Comparison of ENCODE assay signal across 17 cellular contexts in genomic region chr2:8547284-8548064, GRCh38.
DNase-seq lines count a peak whose midpoint lies in the region; ATAC-seq, FAIRE-seq and TF ChIP-seq lines count a peak whose summit lies in the region.
"Had no signal": no experiment of that assay in that cellular context is flagged by ENCODE, and none has a peak within 500 bp of the region (broad histone marks: within the 10 kb centered on the region; RNA-seq: fewer than 3 reads in every experiment).

No MANE protein-coding gene starts in this region.

- H3K4me3 Mint-ChIP-seq in CD14-positive monocyte (peak overlapping the region in 1 of 2 donors; percentile 58), H9 (peak overlapping the region in 1 of 2 experiments; percentile 19; a peak in 1 of 5 replicates)
- H3K4me3 Mint-ChIP-seq: activated naive CD4-positive, alpha-beta T cell treated with anti-CD3 and anti-CD28 coated beads for 36 hours had no signal

- CTCF ChIA-PET in K562 (lab: Yijun Ruan, JAX; ENCODE audit: low intra/inter-chr PET ratio) = no interaction called here

- peak overlapping the region; percentile 84 to 99 (median 95) for H3K27ac Mint-ChIP-seq in CD14-positive monocyte
- H3K27ac Mint-ChIP-seq in H9 = peak overlapping the region in 1 of 3 experiments; percentile 21; a peak in 2 of 7 replicates
- H3K27ac Mint-ChIP-seq: activated naive CD4-positive, alpha-beta T cell treated with anti-CD3 and anti-CD28 coated beads for 36 hours had no signal

- H3K56ac ChIP-seq in H9 (ENCODE audit: insufficient read length, low read depth, low read length) = no peak overlapping the region

- H4K91ac ChIP-seq in H9 (ENCODE audit: insufficient read length, low read depth, low read length) = no peak overlapping the region
- no peak overlapping the region for H4K91ac ChIP-seq in neuronal stem cell (ENCODE audit: low read depth, low read length, poor library complexity)

- H3K27me3 ChIP-seq in H9 (ENCODE audit: insufficient read depth, low read length) (no peaks in the 10 kb centered on the region), K562 (ENCODE audit: control insufficient read depth in 2 of 2, insufficient read depth in 2 of 2, low read length in 2 of 2) (peaks cover 0 to 3% of the 10 kb centered on the region in 2 experiments; a peak in 1 of 5 replicates), neuronal stem cell (ENCODE audit: control insufficient read depth in 3 of 3, insufficient read depth in 3 of 3, low read depth in 1 of 3, low read length in 3 of 3) (no peaks in the 10 kb centered on the region), tibial nerve (no peaks in the 10 kb centered on the region)
- H3K27me3 ChIP-seq: cardiac muscle cell, right lobe of liver had no signal

- H2AFZ ChIP-seq in H9 (ENCODE audit: low read length) = no peak overlapping the region
- H2AFZ ChIP-seq in K562 (ENCODE audit: low read depth, low read length) = no peak overlapping the region
- H2AFZ ChIP-seq in neuronal stem cell (ENCODE audit: low read length) = no peak overlapping the region

- H2BK5ac ChIP-seq in H9 (ENCODE audit: insufficient read length, low read length) (no peak overlapping the region), neuronal stem cell (ENCODE audit: low read length) (no peak overlapping the region)

- FAIRE-seq in K562 (lab: Jason Lieb, UNC) = no peak

- H3K36me3 ChIP-seq in K562 (ENCODE audit: control insufficient read depth, insufficient read depth, low read length) (no peaks in the 10 kb centered on the region), neuronal stem cell (replicated peaks in 1 of 2; ENCODE audit: control insufficient read depth in 2 of 2, insufficient read depth in 2 of 2, low read length in 2 of 2) (no peaks in the 10 kb centered on the region), tibial nerve (no peaks in the 10 kb centered on the region)
- H3K36me3 ChIP-seq: cardiac muscle cell, right lobe of liver had no signal

- H3K27ac ChIP-seq in H9 (ENCODE audit: insufficient read length, low read depth, low read length) (no peak overlapping the region), K562 (ENCODE audit: extremely low read depth, low read depth, low read length) (no peak overlapping the region), neuronal stem cell (replicated peaks; ENCODE audit: low read length) (no peak overlapping the region), tibial nerve (no peak overlapping the region)
- H3K27ac ChIP-seq: right lobe of liver had no signal

- H3K9me1 ChIP-seq in K562 (ENCODE audit: control insufficient read depth, insufficient read depth, low read length) = no peaks in the 10 kb centered on the region

- WGBS in H9 (ENCODE audit: extremely low coverage, insufficient read length, low lambda C conversion rate) = no CpG with 5 or more reads among the region's 20 CpGs
- 60% methylated on average over 17 of the region's 20 CpGs for WGBS in K562 (ENCODE audit: insufficient coverage, low coverage, missing lambda C conversion rate)
- no CpG with 5 or more reads among the region's 20 CpGs for WGBS in neuronal stem cell (ENCODE audit: extremely low coverage in 2 of 2, insufficient read length in 2 of 2, insufficient replicate concordance in 1 of 2), 2 donors
- WGBS in tibial nerve, 2 donors = 96% methylated on average over 20 of the region's 20 CpGs

- no peak overlapping the region for H2BK20ac ChIP-seq in H9 (ENCODE audit: low read depth, low read length, poor library complexity, severe bottlenecking)

- H3K14ac ChIP-seq in H9 (ENCODE audit: insufficient read depth, low read length) (no peak overlapping the region), neuronal stem cell (ENCODE audit: low read length) (no peak overlapping the region)

- no peaks in the 10 kb centered on the region for H3K23me2 ChIP-seq in H9 (ENCODE audit: insufficient read length, low read depth, low read length, poor library complexity, severe bottlenecking)

- intact Hi-C loops in CD14-positive monocyte (cut with micrococcal nuclease) = loop anchor here (5.0 to 10.0 kb wide), 3 partner anchors 35 to 313 kb away; partner anchors contain the start of gene ID2 (in 1 of the 2)
- intact Hi-C loops in K562 (cut with micrococcal nuclease) = no loop called here

- H2BK12ac ChIP-seq in H9 (ENCODE audit: insufficient read length, low read depth, low read length) (no peak overlapping the region), neuronal stem cell (ENCODE audit: low read length) (no peak overlapping the region)

- H3K23ac ChIP-seq in H9 (ENCODE audit: insufficient read length, low read depth, low read length) (no peak overlapping the region), neuronal stem cell (ENCODE audit: low read depth, low read length, poor library complexity) (no peak overlapping the region)

- no peak overlapping the region for H3T11ph ChIP-seq in H9 (ENCODE audit: low read length)

- H3K9me3 Mint-ChIP-seq in CD14-positive monocyte (no peaks in the 10 kb centered on the region), H9 (no peaks in the 10 kb centered on the region)
- H3K9me3 Mint-ChIP-seq: activated naive CD4-positive, alpha-beta T cell treated with anti-CD3 and anti-CD28 coated beads for 36 hours had no signal

- DNase-seq in CD14-positive monocyte (ENCODE audit: low spot score) = peak; percentile 20
- DNase-seq in H9 = peak; percentile 16
- no peak for DNase-seq in K562 (ENCODE audit: extremely low read depth in 1 of 4, low spot score in 3 of 4)
- no peak for DNase-seq in neuronal stem cell (ENCODE audit: low spot score)
- DNase-seq in NCI-H226 = no peak
- no peak for DNase-seq in tibial nerve (ENCODE audit: low spot score in 2 of 2)
- no peak for DNase-seq in hepatic stellate cell (ENCODE audit: low spot score)
- DNase-seq: activated CD4-positive, alpha-beta T cell treated with anti-CD3 and anti-CD28 coated beads for 48 hours; foreskin fibroblast; MM.1S; NCI-H2081 treated with DMSO at 0.1 percent for 48 hours; NCI-H748 treated with DMSO at 0.1 percent for 48 hours had no signal

- TF ChIP-seq EP300 in K562 (IDR thresholded peaks at IDR 0.05; ENCODE audit: low read length) = no peak
- TF ChIP-seq EP300 in tibial nerve (IDR thresholded peaks at IDR 0.05) = no peak

- H3K9ac ChIP-seq in H9 (ENCODE audit: extremely low read depth, insufficient read length, low read length) = no peak overlapping the region
- no peak overlapping the region; a peak in 1 of 4 replicates for H3K9ac ChIP-seq in K562 (ENCODE audit: insufficient read depth in 1 of 2, low read depth in 2 of 2, low read length in 2 of 2)
- H3K9ac ChIP-seq in neuronal stem cell (ENCODE audit: low read depth, low read length, poor library complexity) = no peak overlapping the region

- H3K4me2 ChIP-seq in H9 (ENCODE audit: insufficient read depth, insufficient read length, low read length) (no peak overlapping the region), K562 (ENCODE audit: insufficient read depth, low read length) (no peak overlapping the region), neuronal stem cell (ENCODE audit: insufficient read depth, low read length, poor library complexity, severe bottlenecking) (no peak overlapping the region)

- H3K27me3 Mint-ChIP-seq in CD14-positive monocyte (ENCODE audit: low read depth in 3 of 3) (peaks cover 2 to 4% (median 3%) of the 10 kb centered on the region in 3 donors), H9 (ENCODE audit: low read depth) (no peaks in the 10 kb centered on the region; the same call in 1 of the 2 replicates)

- H3K4me3 ChIP-seq in K562 (no peak overlapping the region), neuronal stem cell (ENCODE audit: low read length in 2 of 2) (no peak overlapping the region), tibial nerve (no peak overlapping the region)
- H3K4me3 ChIP-seq: cardiac muscle cell, lung, right lobe of liver had no signal

- TF ChIP-seq CTCF in CD14-positive monocyte (IDR thresholded peaks at IDR 0.05) = no peak
- TF ChIP-seq CTCF in H9 (conservative IDR thresholded peaks at IDR 0.05) = no peak
- no peak for TF ChIP-seq CTCF in K562 (IDR thresholded peaks at IDR 0.05 in 2 of 3, conservative IDR thresholded peaks at IDR 0.05 in 1 of 3; ENCODE audit: insufficient read depth in 2 of 3, low read depth in 1 of 3, low read length in 3 of 3)
- TF ChIP-seq CTCF in tibial nerve (IDR thresholded peaks at IDR 0.05) = no peak

- H3K18ac ChIP-seq in H9 (ENCODE audit: insufficient read length, low read depth, low read length) (no peak overlapping the region), neuronal stem cell (ENCODE audit: low read length) (peak overlapping the region; percentile 32)

- BruUV-seq in K562 (replicated peaks; lab: Mats Ljungman, UMichigan) = no TSS peak

- H4K5ac ChIP-seq in H9 (ENCODE audit: insufficient read length, low read depth, low read length) = no peak overlapping the region

- H3K4me1 Mint-ChIP-seq in CD14-positive monocyte (peaks cover 64% of the 10 kb centered on the region), H9 (peaks cover 11 to 15% of the 10 kb centered on the region in 2 experiments)

- in situ Hi-C loops in K562 (cut with MboI) = no loop called here

- H2BK15ac ChIP-seq in H9 (ENCODE audit: low read depth, low read length) (no peak overlapping the region), neuronal stem cell (ENCODE audit: low read length) (peak overlapping the region; percentile 49)

- H3K4ac ChIP-seq in H9 (ENCODE audit: low read depth, low read length) = no peak overlapping the region
- H3K4ac ChIP-seq in neuronal stem cell (ENCODE audit: low read length) = no peak overlapping the region

- POLR2A ChIA-PET in K562 (lab: Yijun Ruan, JAX) = no interaction called here

- no peak for TF ChIP-seq POLR2A in K562 (conservative IDR thresholded peaks at IDR 0.05)
- TF ChIP-seq POLR2A in tibial nerve (IDR thresholded peaks at IDR 0.05) = no peak

- H3K79me2 ChIP-seq in H9 (ENCODE audit: insufficient read depth, low read length) (no peaks in the 10 kb centered on the region), K562 (ENCODE audit: control insufficient read depth, insufficient read depth, low read length) (no peaks in the 10 kb centered on the region)

- ATAC-seq in K562 (no peak), GM21367 (IDR thresholded peaks at IDR 0.05; ENCODE audit: unreplicated experiment) (no peak)
- ATAC-seq: right lobe of liver had no signal

- no peaks in the 10 kb centered on the region for H3K79me1 ChIP-seq in H9 (ENCODE audit: insufficient read depth, low read depth, low read length, poor library complexity, severe bottlenecking)
- no peaks in the 10 kb centered on the region for H3K79me1 ChIP-seq in neuronal stem cell (ENCODE audit: low read depth, low read length)

- H3K36me3 Mint-ChIP-seq in CD14-positive monocyte (peaks cover 0 to 7% of the 10 kb centered on the region in 2 donors), H9 (ENCODE audit: insufficient read depth in 1 of 3, low read depth in 3 of 3) (no peaks in the 10 kb centered on the region)

- H4K8ac ChIP-seq in H9 (replicated peaks; ENCODE audit: insufficient read length, low read depth, low read length) = no peak overlapping the region
- no peak overlapping the region for H4K8ac ChIP-seq in neuronal stem cell (ENCODE audit: low read depth, low read length)

- H3K4me1 ChIP-seq in H9 (ENCODE audit: insufficient read depth, low read length) = no peaks in the 10 kb centered on the region
- H3K4me1 ChIP-seq in K562 (replicated peaks in 1 of 2; ENCODE audit: control insufficient read depth in 2 of 2, insufficient read depth in 2 of 2, low read length in 2 of 2) = peaks cover 17 to 31% of the 10 kb centered on the region in 2 experiments
- peaks cover 3 to 12% of the 10 kb centered on the region in 2 donors for H3K4me1 ChIP-seq in neuronal stem cell (ENCODE audit: control insufficient read depth in 2 of 2, insufficient read depth in 1 of 2, low read depth in 1 of 2, low read length in 2 of 2)
- H3K4me1 ChIP-seq in tibial nerve = peaks cover 0 to 22% (median 7%) of the 10 kb centered on the region in 4 donors
- H3K4me1 ChIP-seq: right lobe of liver had no signal

- H2AK5ac ChIP-seq in H9 (ENCODE audit: insufficient read length, low read length) (no peak overlapping the region), neuronal stem cell (ENCODE audit: low read depth, low read length) (peak overlapping the region; percentile 78)

- H3K9me3 ChIP-seq in H9 (ENCODE audit: control insufficient read depth, low read depth, low read length) = no peaks in the 10 kb centered on the region
- H3K9me3 ChIP-seq in K562 (replicated peaks; ENCODE audit: control insufficient read depth, insufficient read depth, low read depth, low read length) = no peaks in the 10 kb centered on the region
- H3K9me3 ChIP-seq in neuronal stem cell (replicated peaks in 1 of 2; ENCODE audit: control insufficient read depth in 2 of 2, insufficient read depth in 1 of 2, low read depth in 1 of 2, low read length in 2 of 2) = no peaks in the 10 kb centered on the region
- no peaks in the 10 kb centered on the region for H3K9me3 ChIP-seq in tibial nerve
- H3K9me3 ChIP-seq: right lobe of liver had no signal

- H4K20me1 ChIP-seq in H9 (ENCODE audit: control insufficient read depth, insufficient read depth, insufficient read length) (no peaks in the 10 kb centered on the region), K562 (replicated peaks; ENCODE audit: control insufficient read depth, insufficient read depth, low read length) (no peaks in the 10 kb centered on the region)

- no peak overlapping the region for H2BK120ac ChIP-seq in H9 (ENCODE audit: low read depth, low read length, poor library complexity, severe bottlenecking)
- no peak overlapping the region for H2BK120ac ChIP-seq in neuronal stem cell (ENCODE audit: low read depth, low read length)

- TF ChIP-seq RAD21 in K562 (CRISPR knock-in tag; conservative IDR thresholded peaks at IDR 0.05 in 1 of 2, IDR thresholded peaks at IDR 0.05 in 1 of 2) = no peak

Comparison
In these comparisons a context has a peak if more than half of its experiments do, and no peak if none do; other contexts are left out.
1. DNase-seq: peak in CD14-positive monocyte (single experiment) and H9 (single experiment); none in K562 (0 of 4), neuronal stem cell (single experiment), NCI-H226 (single experiment), tibial nerve (0 of 2) and hepatic stellate cell (single experiment).